In the genomic region with DNA sequence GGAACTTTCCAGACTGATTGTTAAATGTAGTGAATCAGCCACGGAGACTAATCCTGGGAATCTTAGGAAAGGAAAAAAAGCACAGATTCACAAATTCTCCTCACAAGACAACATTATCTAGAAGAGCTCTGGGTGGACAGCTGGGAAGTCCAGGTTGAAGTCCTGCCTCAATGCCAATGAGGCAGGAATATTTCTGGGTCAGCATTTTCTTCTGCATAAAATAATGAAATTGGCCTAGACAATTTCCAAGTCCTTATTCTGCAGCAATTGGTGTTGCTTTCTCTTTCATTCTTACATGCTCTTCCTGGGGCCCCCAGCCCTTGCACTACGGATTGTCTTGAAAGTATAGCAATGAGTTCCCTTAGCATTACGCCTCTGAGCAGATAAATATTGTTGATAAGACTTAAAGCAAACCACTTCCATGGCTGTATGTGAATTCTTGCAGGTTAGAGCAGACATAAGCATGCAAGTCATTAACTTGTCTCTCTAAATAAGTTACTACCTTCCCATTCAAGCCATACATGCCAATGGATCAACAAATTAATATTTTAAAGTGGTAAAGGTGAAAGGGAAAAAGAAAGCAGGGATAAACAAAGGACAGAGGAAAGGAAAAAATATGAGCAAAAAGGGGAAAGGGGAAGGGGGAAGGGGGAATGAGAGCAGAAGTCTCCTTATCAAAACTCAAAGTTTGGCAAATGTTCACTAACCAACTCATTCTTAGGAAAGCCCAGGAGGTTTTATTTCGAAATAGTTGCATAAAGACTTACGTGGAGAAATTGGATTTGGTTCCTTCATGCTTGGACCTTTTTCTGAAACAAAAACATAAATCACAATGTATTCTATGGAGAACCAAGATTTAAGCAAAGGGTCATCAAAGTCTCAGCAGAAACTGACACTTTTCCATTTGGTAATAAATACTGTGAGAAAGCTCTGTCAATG, we compare ENCODE assay signal across 9 cellular contexts.
DNase-seq lines count a peak whose midpoint lies in the region; ATAC-seq, FAIRE-seq and TF ChIP-seq lines count a peak whose summit lies in the region.
"Had no signal": no experiment of that assay in that cellular context is flagged by ENCODE, and none has a peak within 500 bp of the region (broad histone marks: within the 10 kb centered on the region; RNA-seq: fewer than 3 reads in every experiment).

No MANE protein-coding gene starts in this region.

- no peaks in the 10 kb centered on the region for H4K20me1 ChIP-seq in Loucy (ENCODE audit: insufficient read depth, low read length, poor library complexity, severe bottlenecking)
- H4K20me1 ChIP-seq in GM12878 (ENCODE audit: control insufficient read depth, insufficient read depth): no peaks in the 10 kb centered on the region
- H4K20me1 ChIP-seq: BLaER1 treated with 17β-estradiol and CSF1 and Interleukin-3, amounts not matched to agents 10 nM and 100 nM had no signal

- H3K79me2 ChIP-seq in Loucy (ENCODE audit: insufficient read depth, low read length) (no peaks in the 10 kb centered on the region), GM12878 (ENCODE audit: control insufficient read depth, insufficient read depth, low read length) (no peaks in the 10 kb centered on the region)

- ATAC-seq in Right ventricle myocardium superior (ENCODE audit: poor library complexity) (peak; percentile 16), GM12878 (peak; percentile 90)

- DNase-seq in Right ventricle myocardium superior (no peak), right atrium auricular region (ENCODE audit: low spot score) (no peak), GM12878 (ENCODE audit: low read depth, low spot score) (peak; percentile 24), DMS 273 treated with DMSO at 0.1 percent for 48 hours (lab: John Stamatoyannopoulos, UW) (no peak), DMS79 (lab: John Stamatoyannopoulos, UW) (no peak), tibial artery (no peak)
- peak; percentile 30 to 34 for DNase-seq in stimulated activated CD4-positive, alpha-beta T cell treated with anti-CD3 and anti-CD28 coated beads, Interleukin-4, amount 100 ng/mL, for 4 hours

- H3K4me1 ChIP-seq in right atrium auricular region (peaks cover 0 to 50% of the 10 kb centered on the region in 2 donors), Loucy (ENCODE audit: insufficient read depth, low read length, poor library complexity, severe bottlenecking) (peaks cover 9% of the 10 kb centered on the region), GM12878 (ENCODE audit: control insufficient read depth, insufficient read depth, low read length) (peaks cover 12% of the 10 kb centered on the region; the same call in 1 of the 2 replicates), tibial artery (peaks cover 0 to 37% (median 13%) of the 10 kb centered on the region in 4 donors)

- TF ChIP-seq POLR2A in GM12878 (IDR thresholded peaks at IDR 0.05; ENCODE audit: low read depth, low read length): no peak

- TF ChIP-seq CTCF in right atrium auricular region (IDR thresholded peaks at IDR 0.05) (no peak), Loucy (conservative IDR thresholded peaks at IDR 0.05; ENCODE audit: low read length) (no peak), GM12878 (IDR thresholded peaks at IDR 0.05 in 2 of 3, conservative IDR thresholded peaks at IDR 0.05 in 1 of 3; ENCODE audit: control insufficient read depth in 2 of 3, extremely low read depth in 1 of 3, insufficient read depth in 1 of 3, low read depth in 3 of 3, low read length in 3 of 3) (no peak), tibial artery (IDR thresholded peaks at IDR 0.05) (no peak)

- H3K9me3 ChIP-seq in right atrium auricular region (no peaks in the 10 kb centered on the region), Loucy (ENCODE audit: insufficient read depth, low read depth, low read length) (no peaks in the 10 kb centered on the region), GM12878 (replicated peaks; ENCODE audit: control insufficient read depth, insufficient read depth, low read length) (no peaks in the 10 kb centered on the region), tibial artery (no peaks in the 10 kb centered on the region)
- H3K9me3 ChIP-seq: BLaER1 treated with 17β-estradiol and CSF1 and Interleukin-3, amounts not matched to agents 10 nM and 100 nM had no signal

- RAD21 ChIA-PET in GM12878 (lab: Charles Lee; ENCODE audit: unreplicated experiment): no interaction called here

- H3K4me2 ChIP-seq in Loucy (ENCODE audit: low read depth, low read length, poor library complexity, severe bottlenecking) (peak overlapping the region; percentile 54), GM12878 (ENCODE audit: control insufficient read depth, insufficient read depth) (peak overlapping the region; percentile 62)

- FAIRE-seq in GM12878 (lab: Jason Lieb, UNC): peak; percentile 74

- H3K9me2 ChIP-seq in Loucy (replicated peaks; ENCODE audit: low read depth, low read length): no peaks in the 10 kb centered on the region

- no peak for TF ChIP-seq EP300 in GM12878 (IDR thresholded peaks at IDR 0.05; ENCODE audit: borderline replicate concordance in 1 of 2, control insufficient read depth in 1 of 2, low read depth in 2 of 2, low read length in 2 of 2)

- H3K9ac ChIP-seq in Loucy (ENCODE audit: low read depth, low read length, poor library complexity, severe bottlenecking) (peak overlapping the region; percentile 31), GM12878 (ENCODE audit: control insufficient read depth, insufficient read depth, low read length) (no peak overlapping the region)
- H3K9ac ChIP-seq: BLaER1 treated with 17β-estradiol and CSF1 and Interleukin-3, amounts not matched to agents 10 nM and 100 nM had no signal

- no peaks in the 10 kb centered on the region for H3K27me3 ChIP-seq in right atrium auricular region
- no peaks in the 10 kb centered on the region for H3K27me3 ChIP-seq in Loucy (ENCODE audit: insufficient read depth, low read length, poor library complexity, severe bottlenecking)
- H3K27me3 ChIP-seq in GM12878 (replicated peaks in 1 of 2; ENCODE audit: control insufficient read depth in 2 of 2, insufficient read depth in 2 of 2, low read length in 1 of 2): no peaks in the 10 kb centered on the region
- no peaks in the 10 kb centered on the region for H3K27me3 ChIP-seq in tibial artery
- H3K27me3 ChIP-seq: BLaER1 treated with 17β-estradiol and CSF1 and Interleukin-3, amounts not matched to agents 10 nM and 100 nM had no signal

- peak overlapping the region in 1 of 2 donors; percentile 59 for H3K27ac ChIP-seq in right atrium auricular region
- H3K27ac ChIP-seq in GM12878 (ENCODE audit: control insufficient read depth, insufficient read depth): 0 out of 2 replicates have a peak overlapping the region, but pooled peaks have one; percentile 7
- peak overlapping the region in 1 of 2 donors; percentile 23 for H3K27ac ChIP-seq in tibial artery
- H3K27ac ChIP-seq: BLaER1 treated with 17β-estradiol and CSF1 and Interleukin-3, amounts not matched to agents 10 nM and 100 nM had no signal

- in situ Hi-C loops in GM12878 (cut with MboI): no loop called here

- intact Hi-C loops in Right ventricle myocardium superior (cut with DNase I) (no loop called here), GM12878 (cut with micrococcal nuclease; ENCODE audit: unreplicated experiment) (no loop called here), tibial artery (cut with DNase I; ENCODE audit: low total_unique reads) (no loop called here)

- SMC1A ChIA-PET in GM12878 (lab: Charles Lee; ENCODE audit: uncharacterized antibody, unreplicated experiment): interaction anchor here (0.9 to 1.0 kb wide), 2 partner anchors 12 to 193 kb away, joined by 3 read pairs; no protein-coding TSS in a partner anchor

- no TSS peak for BruUV-seq in GM12878 (replicated peaks; lab: Mats Ljungman, UMichigan)

- H2AFZ ChIP-seq in Loucy (ENCODE audit: low read length): peak overlapping the region; percentile 37; the same call in 1 of the 2 replicates
- H2AFZ ChIP-seq in GM12878 (ENCODE audit: control insufficient read depth, low read depth, low read length): peak overlapping the region; percentile 76

- TF ChIP-seq RAD21 in GM12878 (IDR thresholded peaks at IDR 0.05; ENCODE audit: insufficient read depth, low read depth, low read length): no peak

- no peak overlapping the region for H3K4me3 ChIP-seq in right atrium auricular region
- peak overlapping the region; percentile 39 for H3K4me3 ChIP-seq in Loucy (ENCODE audit: low read length, poor library complexity, severe bottlenecking)
- peak overlapping the region; percentile 18; the same call in 1 of the 2 replicates for H3K4me3 ChIP-seq in GM12878
- H3K4me3 ChIP-seq in tibial artery: no peak overlapping the region
- H3K4me3 ChIP-seq: BLaER1 treated with 17β-estradiol and CSF1 and Interleukin-3, amounts not matched to agents 10 nM and 100 nM had no signal

- WGBS in GM12878 (ENCODE audit: insufficient coverage, insufficient replicate concordance, low lambda C conversion rate, missing lambda C conversion rate): 49% methylated on average over 5 of the region's 5 CpGs

- POLR2A ChIA-PET in GM12878 (lab: Charles Lee): no interaction called here

- H3K36me3 ChIP-seq in right atrium auricular region (peaks cover 28% of the 10 kb centered on the region), Loucy (ENCODE audit: insufficient read depth, low read length) (no peaks in the 10 kb centered on the region), GM12878 (ENCODE audit: control insufficient read depth in 2 of 2, insufficient read depth in 2 of 2, low read length in 1 of 2) (no peaks in the 10 kb centered on the region; a peak in 1 of 4 replicates), tibial artery (peaks cover 0 to 15% (median 0%) of the 10 kb centered on the region in 3 donors)

- CTCF ChIA-PET in GM12878 (lab: Yijun Ruan, JAX): interaction anchor here (0.6 to 1.6 kb wide), 2 partner anchors 12 to 187 kb away, joined by 3 to 10 read pairs; no protein-coding TSS in a partner anchor

- no peaks in the 10 kb centered on the region for H3F3A ChIP-seq in Loucy (ENCODE audit: low read depth)

TF ChIP-seq in GM12878, 131 proteins besides CTCF, POLR2A, EP300 and RAD21 (continues in another document):
- TF ChIP-seq NFIC (IDR thresholded peaks at IDR 0.05; ENCODE audit: low read depth, low read length) (peak; percentile 29; the same call in 1 of the 2 replicates), EED (IDR thresholded peaks at IDR 0.05; ENCODE audit: low read depth) (peak; percentile 47; the same call in 1 of the 2 replicates), HDAC6 (IDR thresholded peaks at IDR 0.05; ENCODE audit: unreplicated experiment) (no peak), JUNB (IDR thresholded peaks at IDR 0.05) (peak; percentile 88), CBX5 (IDR thresholded peaks at IDR 0.05; ENCODE audit: low read depth) (no peak), SIX5 (IDR thresholded peaks at IDR 0.05; ENCODE audit: low read depth, low read length, severe bottlenecking) (no peak), KAT2A (conservative IDR thresholded peaks at IDR 0.05; ENCODE audit: control insufficient read depth, low read depth, low read length) (no peak)
- TF ChIP-seq, protein P1, sequence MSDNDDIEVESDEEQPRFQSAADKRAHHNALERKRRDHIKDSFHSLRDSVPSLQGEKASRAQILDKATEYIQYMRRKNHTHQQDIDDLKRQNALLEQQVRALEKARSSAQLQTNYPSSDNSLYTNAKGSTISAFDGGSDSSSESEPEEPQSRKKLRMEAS (IDR thresholded peaks at IDR 0.05; ENCODE audit: low read depth, low read length): no peak

Comparison
In these comparisons a context has a peak if more than half of its experiments do, and no peak if none do; other contexts are left out.
1. DNase-seq: peak in GM12878 (single experiment) and stimulated activated CD4-positive, alpha-beta T cell treated with anti-CD3 and anti-CD28 coated beads, Interleukin-4, amount 100 ng/mL, for 4 hours (2 of 2); none in Right ventricle myocardium superior (single experiment), right atrium auricular region (single experiment), DMS 273 treated with DMSO at 0.1 percent for 48 hours (single experiment), DMS79 (single experiment) and tibial artery (0 of 2).
2. H3K4me3 ChIP-seq: peak in Loucy (single experiment) and GM12878 (single experiment); none in right atrium auricular region (0 of 2) and tibial artery (0 of 2).